8 cellular contexts compared by ENCODE assay signal in genomic region chr20:51750037-51750769, GRCh38. TPM values are rescaled to one million over a fixed set of nuclear protein-coding genes. Genes with fewer than 3 reads are reported as not detected.
DNase-seq lines count a peak whose midpoint lies in the region; ATAC-seq, FAIRE-seq and TF ChIP-seq lines count a peak whose summit lies in the region.

No MANE protein-coding gene starts in this region.

- 28 to 58% (median 47%) methylated on average over 19 of the region's 19 CpGs for WGBS in small intestine, 3 donors

- no peak for TF ChIP-seq CTCF in LNCaP clone FGC (IDR thresholded peaks at IDR 0.05; ENCODE audit: control insufficient read depth, extremely low read depth, insufficient read depth)
- TF ChIP-seq CTCF in right atrium auricular region (IDR thresholded peaks at IDR 0.05), result no peak

- H3K36me3 ChIP-seq in right atrium auricular region (no peaks in the 10 kb centered on the region), small intestine (ENCODE audit: control insufficient read depth in 2 of 2, insufficient read depth in 2 of 2, low read length in 2 of 2) (no peaks in the 10 kb centered on the region)

- ATAC-seq in HG02884 (IDR thresholded peaks at IDR 0.05; ENCODE audit: unreplicated experiment) (no peak), HG03342 (IDR thresholded peaks at IDR 0.05; ENCODE audit: unreplicated experiment) (no peak)

- H3K27me3 ChIP-seq in right atrium auricular region, result no peaks in the 10 kb centered on the region
- H3K27me3 ChIP-seq in small intestine (ENCODE audit: control insufficient read depth in 2 of 2, insufficient read depth in 2 of 2, low read length in 2 of 2), result no peaks in the 10 kb centered on the region

- DNase-seq in DMS53 treated with DMSO at 0.1 percent for 48 hours (lab: John Stamatoyannopoulos, UW; ENCODE audit: unreplicated experiment), result peak; percentile 6
- peak; percentile 96 for DNase-seq in LNCaP clone FGC (ENCODE audit: low read depth)
- DNase-seq in amniotic stem cell (lab: John Stamatoyannopoulos, UW), result peak; percentile 69
- peak; percentile 80 for DNase-seq in right atrium auricular region (ENCODE audit: low spot score)
- peak; percentile 98 for DNase-seq in small intestine
- DNase-seq in GM19240 (ENCODE audit: insufficient read length, low spot score), result no peak

- H3K4me1 ChIP-seq in right atrium auricular region (peaks cover 0 to 24% of the 10 kb centered on the region in 2 donors), small intestine (ENCODE audit: control insufficient read depth in 2 of 2, insufficient read depth in 1 of 2, low read depth in 1 of 2, low read length in 1 of 2) (peaks cover 0 to 3% of the 10 kb centered on the region in 2 donors)

- no peak for FAIRE-seq in small intestine (lab: Jason Lieb, UNC)

- H3K4me3 ChIP-seq in LNCaP clone FGC (ENCODE audit: low read depth, low read length), result no peak overlapping the region
- no peak overlapping the region for H3K4me3 ChIP-seq in right atrium auricular region
- H3K4me3 ChIP-seq in small intestine (ENCODE audit: low read depth in 1 of 2, low read length in 2 of 2), result no peak overlapping the region

- H3K9me3 ChIP-seq in right atrium auricular region (no peaks in the 10 kb centered on the region), small intestine (ENCODE audit: control insufficient read depth, low read depth) (no peaks in the 10 kb centered on the region)

- peak overlapping the region in 1 of 2 donors; percentile 56 for H3K27ac ChIP-seq in right atrium auricular region
- peak overlapping the region; percentile 86 to 88 for H3K27ac ChIP-seq in small intestine (ENCODE audit: low read depth in 1 of 2, low read length in 1 of 2)

RNA-seq across cellular contexts. Expression of gene ATP9A, which starts 18.0 kb away (rescaled TPM):
- 10 to 100 TPM; 19.5 to 23.4 TPM for total RNA-seq in right atrium auricular region
- polyA plus RNA-seq in small intestine, result 10 to 100 TPM in 1 of 3 donors, 1 to 10 TPM in 2; 4.1 to 15.3 (median 5.6) TPM

RNA-seq across cellular contexts. Expression of gene SALL4, which starts 52.1 kb away (rescaled TPM):
- not detected for total RNA-seq in right atrium auricular region
- polyA plus RNA-seq in small intestine, result under 1 TPM in 1 of 3 donors, not detected in 2; 0.06 TPM
